Comparison of ENCODE assay signal across 13 cellular contexts in the genomic region with DNA sequence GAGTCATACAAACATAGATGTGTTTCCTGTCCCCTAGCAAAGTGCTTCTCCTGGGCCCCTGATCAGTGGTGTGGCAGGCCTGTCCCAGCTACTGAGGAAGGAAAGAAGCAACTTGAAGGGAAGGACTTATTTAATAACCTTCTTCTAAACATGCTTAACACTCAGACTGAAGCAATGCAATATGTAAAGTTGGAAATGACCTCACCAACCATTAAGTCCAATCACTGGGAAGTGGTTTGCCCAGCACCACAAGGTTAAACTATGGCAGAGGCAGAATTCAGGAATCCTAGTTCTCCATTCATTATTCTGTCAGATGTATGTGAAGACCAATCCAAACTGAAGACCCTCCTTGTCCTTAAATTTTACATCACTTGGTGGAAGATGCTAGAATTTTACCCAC. TPM values are rescaled to one million over a fixed set of nuclear protein-coding genes. Genes with fewer than 3 reads are reported as not detected.
A peak's percentile ranks its signal among the peaks of the same experiment; 100 is the strongest.
DNase-seq lines count a peak whose midpoint lies in the region; ATAC-seq and TF ChIP-seq lines count a peak whose summit lies in the region.
"Had no signal": no experiment of that assay in that cellular context is flagged by ENCODE, and none has a peak within 500 bp of the region (broad histone marks: within the 10 kb centered on the region; RNA-seq: fewer than 3 reads in every experiment).

No MANE protein-coding gene starts in this region.

- H3K9me3 Mint-ChIP-seq in Caco-2 (ENCODE audit: unreplicated experiment) (no peaks in the 10 kb centered on the region), neural crest cell (peaks cover 6% of the 10 kb centered on the region)
- H3K9me3 Mint-ChIP-seq: CD4-positive, alpha-beta memory T cell had no signal

- TF ChIP-seq CTCF in Caco-2 (IDR thresholded peaks at IDR 0.05; ENCODE audit: insufficient read depth in 1 of 2, low read depth in 1 of 2, low read length in 1 of 2, severe bottlenecking in 1 of 2, unreplicated experiment in 1 of 2) (no peak), hepatocyte (IDR thresholded peaks at IDR 0.05; ENCODE audit: poor library complexity) (no peak), neural crest cell (conservative IDR thresholded peaks at IDR 0.05) (no peak)

- H2AFZ ChIP-seq in hepatocyte: no peak overlapping the region

- POLR2A ChIA-PET in Caco-2 (lab: Charles Lee): no interaction called here

- BruUV-seq in Caco-2 (replicated peaks; lab: Mats Ljungman, UMichigan): no TSS peak

- no peaks in the 10 kb centered on the region for H3K9me2 ChIP-seq in hepatocyte (replicated peaks; ENCODE audit: insufficient read depth)

- H3K4me3 Mint-ChIP-seq in Caco-2 (ENCODE audit: unreplicated experiment): no peak overlapping the region
- H3K4me3 Mint-ChIP-seq in neural crest cell: no peak overlapping the region

- H3K27me3 ChIP-seq in Caco-2 (replicated peaks; ENCODE audit: control insufficient read depth, insufficient read depth, low read length) (no peaks in the 10 kb centered on the region), hepatocyte (no peaks in the 10 kb centered on the region)

- intact Hi-C loops in Caco-2 (cut with micrococcal nuclease; ENCODE audit: unreplicated experiment): no loop called here

- CTCF ChIA-PET in Caco-2 (lab: Charles Lee): no interaction called here

- H3K79me2 ChIP-seq in hepatocyte: no peaks in the 10 kb centered on the region

- H3K4me1 ChIP-seq in Caco-2 (peaks cover 16% of the 10 kb centered on the region), hepatocyte (ENCODE audit: insufficient read depth) (peaks cover 6% of the 10 kb centered on the region)

- ATAC-seq in HG03457 (IDR thresholded peaks at IDR 0.05; ENCODE audit: unreplicated experiment): no peak

- H3K4me1 Mint-ChIP-seq in Caco-2 (ENCODE audit: low read depth, unreplicated experiment): no peaks in the 10 kb centered on the region
- no peaks in the 10 kb centered on the region for H3K4me1 Mint-ChIP-seq in neural crest cell

- H3K4me3 ChIP-seq in Caco-2 (ENCODE audit: low read depth, low read length): no peak overlapping the region
- H3K4me3 ChIP-seq in hepatocyte: no peak overlapping the region

- H4K20me1 ChIP-seq in hepatocyte (ENCODE audit: insufficient read depth, poor library complexity, severe bottlenecking): no peaks in the 10 kb centered on the region

- peak overlapping the region; percentile 78 for H3K27ac ChIP-seq in hepatocyte

- H3K27ac Mint-ChIP-seq in Caco-2 (ENCODE audit: unreplicated experiment) (peak overlapping the region; percentile 48), neural crest cell (ENCODE audit: unreplicated experiment) (peak overlapping the region; percentile 67)

- H3K4me2 ChIP-seq in hepatocyte: no peak overlapping the region

- H3K27me3 Mint-ChIP-seq in Caco-2 (ENCODE audit: insufficient read depth, unreplicated experiment) (no peaks in the 10 kb centered on the region), neural crest cell (ENCODE audit: low read depth) (no peaks in the 10 kb centered on the region)
- H3K27me3 Mint-ChIP-seq: CD4-positive, alpha-beta memory T cell had no signal

- H3K9me3 ChIP-seq in Caco-2 (no peaks in the 10 kb centered on the region), hepatocyte (ENCODE audit: low read depth) (no peaks in the 10 kb centered on the region)

- H3K36me3 Mint-ChIP-seq in Caco-2 (ENCODE audit: insufficient read depth, unreplicated experiment): peaks cover 12% of the 10 kb centered on the region
- H3K36me3 Mint-ChIP-seq in neural crest cell (ENCODE audit: low read depth): peaks cover 32% of the 10 kb centered on the region

- H3K36me3 ChIP-seq in Caco-2 (ENCODE audit: control insufficient read depth, insufficient read depth, low read length) (no peaks in the 10 kb centered on the region), hepatocyte (replicated peaks; ENCODE audit: insufficient read depth, low read depth) (no peaks in the 10 kb centered on the region)

- no peak for DNase-seq in Caco-2
- peak; percentile 16 for DNase-seq in NCI-H226
- DNase-seq in hepatocyte (ENCODE audit: low spot score): no peak
- no peak for DNase-seq in neural crest cell (ENCODE audit: low read depth, low spot score)
- no peak for DNase-seq in AG20443 (ENCODE audit: low spot score)
- DNase-seq in NCI-H446 treated with DMSO at 0.1 percent for 48 hours (lab: John Stamatoyannopoulos, UW): no peak
- DNase-seq in SKM-1 (lab: John Stamatoyannopoulos, UW; ENCODE audit: unreplicated experiment): no peak
- DNase-seq: CD4-positive, alpha-beta memory T cell; DND-41; NCI-H1930; NCI-H2171; SIG-M5 had no signal

RNA-seq across cellular contexts. Expression of a gene that starts 39.1 kb away (rescaled TPM):
- 92.8 and 103 TPM in 2 replicates for total RNA-seq in Caco-2 (2022)
- 40.4 and 46.2 TPM in 2 replicates for total RNA-seq in hepatocyte
- polyA plus RNA-seq in hepatocyte: 51.0 and 52.4 TPM in 2 replicates
- 488 and 489 TPM in 2 replicates for total RNA-seq in neural crest cell
